ENCODE assay signal across 22 cellular contexts in genomic region chr7:143286522-143286890, GRCh38. TPM values are rescaled to one million over a fixed set of nuclear protein-coding genes. Genes with fewer than 3 reads are reported as not detected.
A peak's percentile ranks its signal among the peaks of the same experiment; 100 is the strongest.
DNase-seq lines count a peak whose midpoint lies in the region; ATAC-seq and TF ChIP-seq lines count a peak whose summit lies in the region.
"Had no signal": no experiment of that assay in that cellular context is flagged by ENCODE, and none has a peak within 500 bp of the region (broad histone marks: within the 10 kb centered on the region; RNA-seq: fewer than 3 reads in every experiment).

No MANE protein-coding gene starts in this region.

- intact Hi-C loops in activated T-helper 2 cell treated with anti-CD3 and anti-CD28 coated beads, Interferon-gamma antibody, Interleukin-2, Interleukin-4, amounts not matched to agents 10 μg/mL and 5 μg/mL and 100 μg/mL, durations not matched to agents 14 hours and 24 hours and 36 hours (cut with micrococcal nuclease) = loop anchor here (5.0 to 10.0 kb wide), 3 partner anchors 76 to 572 kb away; partner anchors contain the start of gene FAM131B

- H3K36me3 Mint-ChIP-seq in activated naive CD4-positive, alpha-beta T cell treated with anti-CD3 and anti-CD28 coated beads, Interleukin-2, amount 50 U/mL, for 24 hours = peaks cover 3% of the 10 kb centered on the region
- peaks cover 37% of the 10 kb centered on the region for H3K36me3 Mint-ChIP-seq in activated T-helper 2 cell treated with anti-CD3 and anti-CD28 coated beads, Interferon-gamma antibody, Interleukin-2, Interleukin-4, amounts not matched to agents 10 μg/mL and 5 μg/mL and 100 μg/mL, durations not matched to agents 14 hours and 24 hours and 36 hours (ENCODE audit: low read depth)

- H3K27me3 Mint-ChIP-seq in activated naive CD4-positive, alpha-beta T cell treated with anti-CD3 and anti-CD28 coated beads, Interleukin-2, amount 50 U/mL, for 24 hours = no peaks in the 10 kb centered on the region
- no peaks in the 10 kb centered on the region for H3K27me3 Mint-ChIP-seq in activated T-helper 2 cell treated with anti-CD3 and anti-CD28 coated beads, Interferon-gamma antibody, Interleukin-2, Interleukin-4, amounts not matched to agents 10 μg/mL and 5 μg/mL and 100 μg/mL, durations not matched to agents 14 hours and 24 hours and 36 hours (ENCODE audit: low read depth)

- H3K27ac Mint-ChIP-seq in activated naive CD4-positive, alpha-beta T cell treated with anti-CD3 and anti-CD28 coated beads, Interleukin-2, amount 50 U/mL, for 24 hours = no peak overlapping the region
- no peak overlapping the region for H3K27ac Mint-ChIP-seq in activated T-helper 2 cell treated with anti-CD3 and anti-CD28 coated beads, Interferon-gamma antibody, Interleukin-2, Interleukin-4, amounts not matched to agents 10 μg/mL and 5 μg/mL and 100 μg/mL, durations not matched to agents 14 hours and 24 hours and 36 hours

- ATAC-seq in GM19397 (IDR thresholded peaks at IDR 0.05; ENCODE audit: unreplicated experiment) = no peak
- no peak for ATAC-seq in HG03565 (IDR thresholded peaks at IDR 0.05; ENCODE audit: unreplicated experiment)
- ATAC-seq: foreskin keratinocyte; GM12878; left lung; Panc1; stimulated activated naive CD8-positive, alpha-beta T cell treated with anti-CD3 and anti-CD28 coated beads, Interleukin-15, Interleukin-2, amounts not matched to agents 100 U/mL and 50 U/mL, for 24 hours had no signal

- TF ChIP-seq CTCF in tibial nerve (IDR thresholded peaks at IDR 0.05) = no peak

- TF ChIP-seq POLR2A in tibial nerve (IDR thresholded peaks at IDR 0.05) = no peak

- in situ Hi-C loops in ACHN (cut with HindIII; ENCODE audit: low pct_ligation_motif_present, low pct_unique_long_range_greater_than_20kb, low sequenced_read_pairs) = no loop called here

- no peaks in the 10 kb centered on the region for H3K9me3 ChIP-seq in tibial nerve
- H3K9me3 ChIP-seq: left lung, vagina had no signal

- H3K27ac ChIP-seq in layer of hippocampus (ENCODE audit: low read depth, low read length) (peak overlapping the region; percentile 97), tibial nerve (peak overlapping the region; percentile 32 to 95 (median 78))
- H3K27ac ChIP-seq: foreskin keratinocyte, GM23248, vagina had no signal

- H3K4me3 Mint-ChIP-seq in activated naive CD4-positive, alpha-beta T cell treated with anti-CD3 and anti-CD28 coated beads, Interleukin-2, amount 50 U/mL, for 24 hours = peak overlapping the region; percentile 52
- H3K4me3 Mint-ChIP-seq in activated T-helper 2 cell treated with anti-CD3 and anti-CD28 coated beads, Interferon-gamma antibody, Interleukin-2, Interleukin-4, amounts not matched to agents 10 μg/mL and 5 μg/mL and 100 μg/mL, durations not matched to agents 14 hours and 24 hours and 36 hours (ENCODE audit: low read depth) = peak overlapping the region; percentile 23

- H3K9me3 Mint-ChIP-seq in activated naive CD4-positive, alpha-beta T cell treated with anti-CD3 and anti-CD28 coated beads, Interleukin-2, amount 50 U/mL, for 24 hours = no peaks in the 10 kb centered on the region
- H3K9me3 Mint-ChIP-seq in activated T-helper 2 cell treated with anti-CD3 and anti-CD28 coated beads, Interferon-gamma antibody, Interleukin-2, Interleukin-4, amounts not matched to agents 10 μg/mL and 5 μg/mL and 100 μg/mL, durations not matched to agents 14 hours and 24 hours and 36 hours = peaks cover 12% of the 10 kb centered on the region

- H3K27me3 ChIP-seq in layer of hippocampus (ENCODE audit: control insufficient read depth, insufficient read depth, low read length) (no peaks in the 10 kb centered on the region), tibial nerve (no peaks in the 10 kb centered on the region)
- H3K27me3 ChIP-seq: foreskin keratinocyte, left lung, vagina had no signal

- no peaks in the 10 kb centered on the region for H3K36me3 ChIP-seq in tibial nerve
- H3K36me3 ChIP-seq: left lung had no signal

- no peak overlapping the region for H3K4me3 ChIP-seq in tibial nerve
- H3K4me3 ChIP-seq: GM12878, GM23248, vagina had no signal

- DNase-seq in activated naive CD4-positive, alpha-beta T cell treated with Interleukin-2 at 50 U/mL for 16 hours = no peak
- no peak for DNase-seq in activated T-helper 2 cell treated with anti-CD3 and anti-CD28 coated beads, Interferon-gamma antibody, Interleukin-2, Interleukin-4, amounts not matched to agents 10 μg/mL and 5 μg/mL and 100 μg/mL, durations not matched to agents 14 hours and 24 hours and 36 hours (ENCODE audit: low spot score)
- no peak for DNase-seq in tibial nerve (ENCODE audit: low spot score in 2 of 2)
- no peak for DNase-seq in ACHN
- DNase-seq: foreskin keratinocyte; GM23248; Karpas-422; left lung; NCI-H2171; NCI-H774; stimulated activated naive CD8-positive, alpha-beta T cell treated with anti-CD3 and anti-CD28 coated beads, Interleukin-15, Interleukin-2, amounts not matched to agents 100 U/mL and 50 U/mL, for 24 hours had no signal

- H3K4me1 ChIP-seq in tibial nerve = peaks cover 0 to 73% (median 37%) of the 10 kb centered on the region in 4 donors

- TF ChIP-seq EP300 in tibial nerve (IDR thresholded peaks at IDR 0.05) = no peak

- peaks cover 63% of the 10 kb centered on the region for H3K4me1 Mint-ChIP-seq in activated naive CD4-positive, alpha-beta T cell treated with anti-CD3 and anti-CD28 coated beads, Interleukin-2, amount 50 U/mL, for 24 hours
- H3K4me1 Mint-ChIP-seq in activated T-helper 2 cell treated with anti-CD3 and anti-CD28 coated beads, Interferon-gamma antibody, Interleukin-2, Interleukin-4, amounts not matched to agents 10 μg/mL and 5 μg/mL and 100 μg/mL, durations not matched to agents 14 hours and 24 hours and 36 hours (ENCODE audit: low read depth) = peaks cover 48% of the 10 kb centered on the region

- WGBS in tibial nerve, 2 donors = 69 to 70% methylated on average over 6 of the region's 6 CpGs

RNA-seq across cellular contexts. Expression of gene CASP2, which starts 1.6 kb away (rescaled TPM):
- 116 and 122 TPM in 2 replicates for total RNA-seq in activated T-helper 2 cell treated with anti-CD3 and anti-CD28 coated beads, Interferon-gamma antibody, Interleukin-2, Interleukin-4, amounts not matched to agents 10 μg/mL and 5 μg/mL and 100 μg/mL, durations not matched to agents 14 hours and 24 hours and 36 hours
- total RNA-seq in tibial nerve = 10 to 100 TPM; 18.4 to 25.2 (median 21.3) TPM

RNA-seq across cellular contexts. Expression of gene TMEM139, which starts 1.7 kb away (rescaled TPM):
- total RNA-seq in activated T-helper 2 cell treated with anti-CD3 and anti-CD28 coated beads, Interferon-gamma antibody, Interleukin-2, Interleukin-4, amounts not matched to agents 10 μg/mL and 5 μg/mL and 100 μg/mL, durations not matched to agents 14 hours and 24 hours and 36 hours = 0.75 and 1.1 TPM in 2 replicates
- 10 to 100 TPM in 1 of 4 donors, 1 to 10 TPM in 3; 2.1 to 12.0 (median 6.4) TPM for total RNA-seq in tibial nerve
- total RNA-seq: G401, GM23248, pulmonary artery endothelial cell, vagina had no signal

RNA-seq across cellular contexts. Expression of gene GSTK1, which starts 23.3 kb away (rescaled TPM):
- 166 and 168 TPM in 2 replicates for total RNA-seq in activated T-helper 2 cell treated with anti-CD3 and anti-CD28 coated beads, Interferon-gamma antibody, Interleukin-2, Interleukin-4, amounts not matched to agents 10 μg/mL and 5 μg/mL and 100 μg/mL, durations not matched to agents 14 hours and 24 hours and 36 hours
- 100 to 1,000 TPM; 149 to 202 (median 161) TPM for total RNA-seq in tibial nerve

RNA-seq across cellular contexts. Expression of gene CLCN1, which starts 29.4 kb away (rescaled TPM):
- not detected in 2 replicates for total RNA-seq in activated T-helper 2 cell treated with anti-CD3 and anti-CD28 coated beads, Interferon-gamma antibody, Interleukin-2, Interleukin-4, amounts not matched to agents 10 μg/mL and 5 μg/mL and 100 μg/mL, durations not matched to agents 14 hours and 24 hours and 36 hours
- total RNA-seq in tibial nerve = not detected
- total RNA-seq: cardiac septum, G401, GM12878, GM23248, myocyte, pulmonary artery endothelial cell, vagina had no signal
